ENCODE assay signal across 14 cellular contexts in genomic region chr19:49924004-49924880, GRCh38. TPM values are rescaled to one million over a fixed set of nuclear protein-coding genes. Genes with fewer than 3 reads are reported as not detected.
A peak's percentile ranks its signal among the peaks of the same experiment; 100 is the strongest.
DNase-seq lines count a peak whose midpoint lies in the region; ATAC-seq, FAIRE-seq and TF ChIP-seq lines count a peak whose summit lies in the region.
"Had no signal": no experiment of that assay in that cellular context is flagged by ENCODE, and none has a peak within 500 bp of the region (broad histone marks: within the 10 kb centered on the region; RNA-seq: fewer than 3 reads in every experiment).

No MANE protein-coding gene starts in this region.

- H3K4me3 ChIP-seq in A549 (no peak overlapping the region), GM12864 (ENCODE audit: low read depth, low read length) (peak overlapping the region; percentile 36), OCI-LY7 (ENCODE audit: low read depth, low read length, poor library complexity, severe bottlenecking) (peak overlapping the region; percentile 62), fibroblast of mammary gland (ENCODE audit: control insufficient read depth, low read depth, low read length) (no peak overlapping the region), mammary epithelial cell (replicated peaks in 1 of 3; ENCODE audit: insufficient read depth in 1 of 3, low read depth in 2 of 3, low read length in 3 of 3) (no peak overlapping the region), HAP-1 (no peak overlapping the region)

- H3K9me3 ChIP-seq in A549 (no peaks in the 10 kb centered on the region), OCI-LY7 (ENCODE audit: low read length) (no peaks in the 10 kb centered on the region), mammary epithelial cell (replicated peaks; ENCODE audit: insufficient read depth, low read length) (no peaks in the 10 kb centered on the region), HAP-1 (no peaks in the 10 kb centered on the region)

- H3K4me2 ChIP-seq in A549 (no peak overlapping the region), OCI-LY7 (ENCODE audit: low read length) (peak overlapping the region; percentile 82), mammary epithelial cell (ENCODE audit: insufficient read depth, low read depth, low read length) (no peak overlapping the region)

- H3K4me1 ChIP-seq in A549 (peaks cover 20% of the 10 kb centered on the region), OCI-LY7 (ENCODE audit: insufficient read depth, low read length, poor library complexity, severe bottlenecking) (peaks cover 62% of the 10 kb centered on the region), mammary epithelial cell (ENCODE audit: insufficient read depth, low read length) (peaks cover 20% of the 10 kb centered on the region), HAP-1 (peaks cover 20% of the 10 kb centered on the region; the same call in 1 of the 2 replicates)
- H3K4me1 ChIP-seq: parathyroid adenoma had no signal

- CTCF ChIA-PET in A549 (lab: Yijun Ruan, JAX), result interaction anchor here (0.9 to 1.2 kb wide), 3 partner anchors 13 to 1340 kb away, joined by 3 to 8 read pairs (median 3); no protein-coding TSS in a partner anchor
- CTCF ChIA-PET in OCI-LY7 (lab: Charles Lee; ENCODE audit: unreplicated experiment), result no interaction called here
- CTCF ChIA-PET in mammary epithelial cell (lab: Charles Lee; ENCODE audit: low non-redundant PET), result no interaction called here

- POLR2A ChIA-PET in A549 (lab: Yijun Ruan, JAX) (no interaction called here), OCI-LY7 (lab: Charles Lee) (interaction anchor here (0.9 kb wide), 1 partner anchor 27 kb away, joined by 6 read pairs; the partner anchor contains the start of gene IL4I1)

- H3K27me3 ChIP-seq in mammary epithelial cell (ENCODE audit: insufficient read depth, low read length) (no peaks in the 10 kb centered on the region), HAP-1 (ENCODE audit: low read depth) (no peaks in the 10 kb centered on the region)

- H4K20me1 ChIP-seq in OCI-LY7 (ENCODE audit: insufficient read depth, low read length), result peaks cover 7% of the 10 kb centered on the region; the same call in 1 of the 2 replicates
- no peaks in the 10 kb centered on the region for H4K20me1 ChIP-seq in mammary epithelial cell (ENCODE audit: insufficient read depth, low read length)

- DNase-seq in A549 (ENCODE audit: low read depth in 1 of 2, low spot score in 1 of 2) (no peak), GM12864 (ENCODE audit: low read depth) (no peak), OCI-LY7 (ENCODE audit: low spot score) (peak; percentile 93), fibroblast of mammary gland (ENCODE audit: low read depth) (peak; percentile 31), CD1c-positive myeloid dendritic cell (ENCODE audit: extremely low spot score) (no peak), mammary epithelial cell (no peak), AG08396 (ENCODE audit: low spot score) (no peak), HAP-1 (ENCODE audit: low spot score in 2 of 2) (no peak)
- DNase-seq: activated gamma-delta T cell treated with Interleukin-2 at 50 U/mL for 16 hours; CD8-positive, alpha-beta memory T cell; cortex of kidney; NCI-H1417 treated with DMSO at 0.1 percent for 48 hours; RPMI8226 had no signal

- no peaks in the 10 kb centered on the region for H3K9me2 ChIP-seq in OCI-LY7 (ENCODE audit: insufficient read depth, low read length)

- FAIRE-seq in A549 (lab: Jason Lieb, UNC), result no peak

- TF ChIP-seq CTCF in A549 (IDR thresholded peaks at IDR 0.05) (no peak), GM12864 (IDR thresholded peaks at IDR 0.05; ENCODE audit: low read depth, low read length, missing control alignments) (no peak), OCI-LY7 (conservative IDR thresholded peaks at IDR 0.05; ENCODE audit: low read length) (no peak), fibroblast of mammary gland (conservative IDR thresholded peaks at IDR 0.05; ENCODE audit: control insufficient read depth, insufficient read depth, low read depth, low read length) (no peak), mammary epithelial cell (conservative IDR thresholded peaks at IDR 0.05 in 1 of 2, IDR thresholded peaks at IDR 0.05 in 1 of 2; ENCODE audit: extremely low read depth in 1 of 2, insufficient read depth in 1 of 2, low read depth in 1 of 2, low read length in 2 of 2) (no peak)

- no peak for TF ChIP-seq POLR2A in A549 (IDR thresholded peaks at IDR 0.05; ENCODE audit: low read length)

- no peak for TF ChIP-seq RAD21 in A549 (conservative IDR thresholded peaks at IDR 0.05 in 1 of 2, IDR thresholded peaks at IDR 0.05 in 1 of 2)

- in situ Hi-C loops in mammary epithelial cell (cut with MboI; ENCODE audit: low sequenced_read_pairs in 2 of 2) (no loop called here), HAP-1 (cut with MboI; ENCODE audit: low sequenced_read_pairs) (no loop called here)

- H3K9ac ChIP-seq in mammary epithelial cell (ENCODE audit: insufficient read depth, low read length), result no peak overlapping the region
- H3K9ac ChIP-seq: parathyroid adenoma had no signal

- H3K27ac ChIP-seq in A549 (peak overlapping the region; percentile 54 to 75; a peak in 5 of 6 replicates), OCI-LY7 (ENCODE audit: low read depth, low read length, poor library complexity, severe bottlenecking) (peak overlapping the region; percentile 85), mammary epithelial cell (ENCODE audit: insufficient read depth, low read depth, low read length) (no peak overlapping the region)
- H3K27ac ChIP-seq: parathyroid adenoma had no signal

- no peak for ATAC-seq in A549

- no TSS peak for BruUV-seq in OCI-LY7 (replicated peaks; lab: Mats Ljungman, UMichigan)
- no TSS peak for BruUV-seq in mammary epithelial cell (replicated peaks; lab: Mats Ljungman, UMichigan)

- dilution Hi-C loops in mammary epithelial cell (cut with HindIII; ENCODE audit: low sequenced_read_pairs), result no loop called here

- H3K79me2 ChIP-seq in OCI-LY7 (ENCODE audit: insufficient read depth, low read depth, low read length) (peaks cover 100% of the 10 kb centered on the region), mammary epithelial cell (ENCODE audit: insufficient read depth, low read length) (peaks cover 96% of the 10 kb centered on the region)

- whole genome bisulfite sequencing in A549 (ENCODE audit: missing lambda C conversion rate), result 91% methylated on average over 24 of the region's 25 CpGs
- WGBS in mammary epithelial cell (ENCODE audit: low coverage, missing lambda C conversion rate), result 91% methylated on average over 20 of the region's 25 CpGs

- H3K36me3 ChIP-seq in OCI-LY7 (ENCODE audit: insufficient read depth, low read length) (peaks cover 90% of the 10 kb centered on the region), mammary epithelial cell (ENCODE audit: insufficient read depth, low read length) (peaks cover 5% of the 10 kb centered on the region), HAP-1 (replicated peaks) (peaks cover 69% of the 10 kb centered on the region)

- H2AFZ ChIP-seq in OCI-LY7 (ENCODE audit: low read length) (no peak overlapping the region), mammary epithelial cell (ENCODE audit: low read depth, low read length) (no peak overlapping the region)
- H2AFZ ChIP-seq: parathyroid adenoma had no signal

- intact Hi-C loops in OCI-LY7 (cut with micrococcal nuclease; ENCODE audit: unreplicated experiment) (loop anchor here (1.0 kb wide), 3 partner anchors 27 to 74 kb away; partner anchors contain the start of genes AKT1S1 and TBC1D17), mammary epithelial cell (cut with micrococcal nuclease) (no loop called here)

- no peak for TF ChIP-seq EP300 in A549 (IDR thresholded peaks at IDR 0.05)

RNA-seq across cellular contexts. Expression of gene ATF5, which starts 4.8 kb away (rescaled TPM):
- polyA plus RNA-seq in A549 (2011; rRNA removed) (7.8 and 12.9 TPM in 2 replicates), A549 (2017; fragmentation: RNase III; extraction: RNeasy Plus Mini Kit Qiagen cat#74134 plus additional on column Dnase treatment) (42.8 to 48.5 TPM (median 44.6 TPM) in 3 replicates), mammary epithelial cell (9.0 TPM)
- polyA plus RNA-seq in A549 (2012; cell fraction: cytosol; rRNA removed), result 17.2 and 26.2 TPM in 2 replicates
- polyA plus RNA-seq in A549 (2012; cell fraction: nucleus; rRNA removed), result 41.6 and 69.5 TPM in 2 replicates
- 2.1 and 4.2 TPM in 2 replicates for polyA minus RNA-seq in A549 (2011; rRNA and poly(A)+ RNA removed)
- 265 and 268 TPM in 2 replicates for total RNA-seq in OCI-LY7 (2014; rRNA removed; shearing (Covaris generic))
- total RNA-seq in OCI-LY7 (2022) (527 and 597 TPM in 2 replicates), mammary epithelial cell (10 to 100 TPM in 1 of 2 donors, 1 to 10 TPM in 1; 7.3 to 20.3 TPM)
- polyA minus RNA-seq in mammary epithelial cell, result 5.5 TPM

RNA-seq across cellular contexts. Expression of gene NUP62, which starts 5.1 kb away (rescaled TPM):
- polyA plus RNA-seq in A549 (2011; rRNA removed) (21.4 and 28.9 TPM in 2 replicates), A549 (2017; fragmentation: RNase III; extraction: RNeasy Plus Mini Kit Qiagen cat#74134 plus additional on column Dnase treatment) (83.9 to 88.5 TPM (median 85.9 TPM) in 3 replicates), mammary epithelial cell (19.2 TPM)
- polyA plus RNA-seq in A549 (2012; cell fraction: cytosol; rRNA removed), result 41.0 and 51.0 TPM in 2 replicates
- polyA plus RNA-seq in A549 (2012; cell fraction: nucleus; rRNA removed), result 58.4 and 65.7 TPM in 2 replicates
- polyA minus RNA-seq in A549 (2011; rRNA and poly(A)+ RNA removed), result 21.7 and 27.9 TPM in 2 replicates
- 56.3 and 75.6 TPM in 2 replicates for total RNA-seq in OCI-LY7 (2014; rRNA removed; shearing (Covaris generic))
- total RNA-seq in OCI-LY7 (2022) (70.1 and 76.3 TPM in 2 replicates), mammary epithelial cell (10 to 100 TPM; 24.8 to 51.2 TPM)
- 30.5 TPM for polyA minus RNA-seq in mammary epithelial cell

RNA-seq across cellular contexts. Expression of gene IL4I1, which starts 27.6 kb away (rescaled TPM):
- polyA plus RNA-seq in A549 (2011; rRNA removed), result 0.15 and 0.18 TPM in 2 replicates
- 0.20 and 0.26 TPM in 2 replicates for polyA plus RNA-seq in A549 (2012; cell fraction: cytosol; rRNA removed)
- polyA plus RNA-seq in A549 (2012; cell fraction: nucleus; rRNA removed), result 0.66 and 0.84 TPM in 2 replicates
- polyA plus RNA-seq in A549 (2017; fragmentation: RNase III; extraction: RNeasy Plus Mini Kit Qiagen cat#74134 plus additional on column Dnase treatment), result 0.62 to 0.88 TPM (median 0.87 TPM) in 3 replicates
- 0.70 TPM in 1 of 2 replicates, not detected in the other for polyA minus RNA-seq in A549 (2011; rRNA and poly(A)+ RNA removed)
- total RNA-seq in OCI-LY7 (2014; rRNA removed; shearing (Covaris generic)), result 0.25 and 0.39 TPM in 2 replicates
- 1.7 and 1.8 TPM in 2 replicates for total RNA-seq in OCI-LY7 (2022)
- not detected for total RNA-seq in mammary epithelial cell
- 0.12 TPM for polyA plus RNA-seq in mammary epithelial cell
- not detected for polyA minus RNA-seq in mammary epithelial cell

RNA-seq across cellular contexts. Expression of gene SIGLEC11, which starts 36.7 kb away (rescaled TPM):
- polyA plus RNA-seq in A549 (2011; rRNA removed), result not detected in 2 replicates
- polyA plus RNA-seq in A549 (2012; cell fraction: cytosol; rRNA removed), result not detected in 2 replicates
- polyA plus RNA-seq in A549 (2012; cell fraction: nucleus; rRNA removed), result not detected in 2 replicates
- not detected in 3 replicates for polyA plus RNA-seq in A549 (2017; fragmentation: RNase III; extraction: RNeasy Plus Mini Kit Qiagen cat#74134 plus additional on column Dnase treatment)
- polyA minus RNA-seq in A549 (2011; rRNA and poly(A)+ RNA removed), result not detected in 2 replicates
- total RNA-seq in OCI-LY7 (2014; rRNA removed; shearing (Covaris generic)), result not detected in 2 replicates
- total RNA-seq in OCI-LY7 (2022), result not detected in 2 replicates
- not detected for total RNA-seq in mammary epithelial cell
- not detected for polyA plus RNA-seq in mammary epithelial cell
- polyA minus RNA-seq in mammary epithelial cell, result not detected
- total RNA-seq: CD8-positive, alpha-beta memory T cell had no signal
- polyA plus RNA-seq: CD8-positive, alpha-beta memory T cell had no signal

RNA-seq across cellular contexts. Expression of gene TBC1D17, which starts 46.7 kb away (rescaled TPM):
- polyA plus RNA-seq in A549 (2011; rRNA removed) (12.3 and 18.0 TPM in 2 replicates), A549 (2017; fragmentation: RNase III; extraction: RNeasy Plus Mini Kit Qiagen cat#74134 plus additional on column Dnase treatment) (26.6 to 44.8 TPM (median 41.5 TPM) in 3 replicates), mammary epithelial cell (23.1 TPM)
- polyA plus RNA-seq in A549 (2012; cell fraction: cytosol; rRNA removed), result 26.5 and 33.3 TPM in 2 replicates
- 65.2 and 76.6 TPM in 2 replicates for polyA plus RNA-seq in A549 (2012; cell fraction: nucleus; rRNA removed)
- 14.3 and 18.0 TPM in 2 replicates for polyA minus RNA-seq in A549 (2011; rRNA and poly(A)+ RNA removed)
- 7.9 and 8.0 TPM in 2 replicates for total RNA-seq in OCI-LY7 (2014; rRNA removed; shearing (Covaris generic))
- total RNA-seq in OCI-LY7 (2022) (24.0 and 31.1 TPM in 2 replicates), mammary epithelial cell (10 to 100 TPM; 13.0 to 32.0 TPM)
- 31.2 TPM for polyA minus RNA-seq in mammary epithelial cell

Comparison
In these comparisons a context has a peak if more than half of its experiments do, and no peak if none do; other contexts are left out.
1. DNase-seq: peak in OCI-LY7 (single experiment) and fibroblast of mammary gland (single experiment); none in A549 (0 of 2), GM12864 (single experiment), CD1c-positive myeloid dendritic cell (single experiment), mammary epithelial cell (single experiment), AG08396 (single experiment) and HAP-1 (0 of 2).
2. H3K4me3 ChIP-seq: peak in GM12864 (single experiment) and OCI-LY7 (single experiment); none in A549 (single experiment), fibroblast of mammary gland (single experiment), mammary epithelial cell (0 of 3) and HAP-1 (single experiment).
3. RNA of gene ATF5, which starts 4.8 kb away (total RNA-seq): 265 to 597 TPM in OCI-LY7; 7.3 to 20.3 TPM in mammary epithelial cell; every median in the first group is over 10 times any median in the second.